ENCODE assay signal across 12 cellular contexts in the genomic region with DNA sequence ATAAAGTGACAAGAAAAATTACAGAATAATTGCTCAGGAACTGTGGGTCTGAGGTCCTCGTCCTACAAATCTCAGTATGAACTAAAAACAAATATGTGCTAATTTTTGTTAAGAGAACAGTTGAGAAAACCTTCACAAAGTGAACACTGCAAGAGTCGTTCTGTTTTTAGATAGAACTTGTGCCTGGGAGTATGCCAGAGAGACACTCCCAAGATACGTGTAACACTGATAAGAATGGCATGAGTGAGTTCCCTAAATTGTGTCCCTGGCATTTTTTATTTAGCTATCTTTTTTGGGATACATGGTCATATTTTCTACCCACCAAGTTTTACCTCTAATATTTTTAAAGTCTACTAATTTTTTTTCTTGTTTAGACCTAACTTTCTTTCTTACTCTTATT.
"Had no signal": no experiment of that assay in that cellular context is flagged by ENCODE, and none has a peak within 500 bp of the region (broad histone marks: within the 10 kb centered on the region; RNA-seq: fewer than 3 reads in every experiment).

No MANE protein-coding gene starts in this region.

- ATAC-seq: activated naive CD8-positive, alpha-beta T cell treated with anti-CD3 and anti-CD28 coated beads, Interleukin-2, amount 50 U/mL, for 24 hours; T-cell had no signal

- DNase-seq: activated B cell treated with CpG ODN at 0.5 μM for 24 hours; activated CD4-positive, alpha-beta T cell treated with anti-CD3 and anti-CD28 coated beads, Interleukin-2, amount 10 ng/mL, durations not matched to agents 24 days and 14 days; activated naive CD4-positive, alpha-beta T cell treated with Interleukin-2 at 50 U/mL for 16 hours; activated naive CD8-positive, alpha-beta T cell treated with anti-CD3 and anti-CD28 coated beads, Interleukin-2, amount 50 U/mL, for 24 hours; central memory CD4-positive, alpha-beta T cell; glutamatergic neuron; posterior cingulate gyrus; stimulated activated CD4-positive, alpha-beta T cell treated with anti-CD3 and anti-CD28 coated beads, Interleukin-1b, Interleukin-23, amount 100 ng/mL, for 48 hours; stimulated activated naive CD4-positive, alpha-beta T cell; substantia nigra; T-cell; T1000 had no signal
